8 cellular contexts compared by ENCODE assay signal in the genomic region with DNA sequence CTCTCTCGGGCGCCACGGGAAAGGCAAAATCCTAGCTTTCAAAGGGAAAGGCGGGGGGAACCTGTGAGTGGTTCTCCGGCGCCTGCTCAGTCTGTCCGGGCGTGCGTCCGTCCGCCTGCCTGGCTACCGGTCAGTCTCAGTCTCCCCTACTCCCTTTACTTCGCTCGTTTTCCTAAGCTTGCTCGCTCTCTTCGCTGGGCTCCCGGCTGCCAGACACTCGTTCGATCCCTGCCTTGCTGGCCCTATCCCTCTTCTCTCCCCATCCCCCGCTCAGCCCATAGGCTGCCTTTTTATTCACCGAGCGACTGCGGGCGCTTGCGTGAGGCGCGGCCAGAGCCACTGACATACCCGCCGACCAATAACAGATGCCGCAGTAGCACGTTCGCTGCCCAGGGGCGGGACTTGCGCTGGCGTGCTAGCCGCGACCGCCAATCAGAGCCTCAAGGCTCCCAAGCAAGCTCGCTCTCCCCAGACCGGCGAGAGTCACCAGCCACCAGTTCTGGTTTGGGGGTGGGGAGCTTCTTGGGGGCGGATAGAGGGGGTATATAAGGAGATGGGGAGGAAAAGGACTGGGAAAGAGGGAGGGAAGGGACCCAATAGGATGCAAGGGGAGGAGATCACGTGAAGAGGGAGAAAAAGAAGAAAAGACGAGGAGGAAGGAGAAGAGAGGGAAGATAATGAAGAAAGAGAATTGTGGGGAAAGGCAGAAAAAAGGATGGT. TPM values are rescaled to one million over a fixed set of nuclear protein-coding genes. Genes with fewer than 3 reads are reported as not detected.
A peak's percentile ranks its signal among the peaks of the same experiment; 100 is the strongest.
DNase-seq lines count a peak whose midpoint lies in the region; ATAC-seq, FAIRE-seq and TF ChIP-seq lines count a peak whose summit lies in the region.

No MANE protein-coding gene starts in this region.

- peak; percentile 83 for DNase-seq in ACHN
- peak; percentile 77 for DNase-seq in NCI-H2196 treated with DMSO at 0.1 percent for 48 hours (lab: John Stamatoyannopoulos, UW; ENCODE audit: unreplicated experiment)
- DNase-seq in bronchial epithelial cell (ENCODE audit: low read depth) = peak; percentile 83
- peak; percentile 83 for DNase-seq in iPS-NIHi11 (ENCODE audit: low spot score)

- no peaks in the 10 kb centered on the region for H3K36me3 ChIP-seq in bronchial epithelial cell (ENCODE audit: control insufficient read depth, insufficient read depth, low read length)

- H3K27me3 ChIP-seq in bronchial epithelial cell (ENCODE audit: control insufficient read depth, insufficient read depth, low read length) = no peaks in the 10 kb centered on the region

- TF ChIP-seq CTCF in WI38 (IDR thresholded peaks at IDR 0.05; ENCODE audit: low read depth, low read length) (no peak), bronchial epithelial cell (IDR thresholded peaks at IDR 0.05; ENCODE audit: insufficient read depth, low read length, severe bottlenecking) (no peak)

- H3K27ac ChIP-seq in skin epidermis = peak overlapping the region; percentile 58 to 96 (median 89)

- H3K4me3 ChIP-seq in WI38 (ENCODE audit: low read depth, low read length) = peak overlapping the region; percentile 61
- H3K4me3 ChIP-seq in bronchial epithelial cell (ENCODE audit: low read depth, low read length) = peak overlapping the region; percentile 63
- peak overlapping the region; percentile 48 to 67 (median 58) for H3K4me3 ChIP-seq in skin epidermis

- ATAC-seq in GM18870 (IDR thresholded peaks at IDR 0.05; ENCODE audit: unreplicated experiment) (peak; percentile 89), HG03108 (IDR thresholded peaks at IDR 0.05; ENCODE audit: unreplicated experiment) (peak; percentile 98)

- FAIRE-seq in bronchial epithelial cell (lab: Jason Lieb, UNC) = no peak

- in situ Hi-C loops in ACHN (cut with HindIII; ENCODE audit: low pct_ligation_motif_present, low pct_unique_long_range_greater_than_20kb, low sequenced_read_pairs) = no loop called here

RNA-seq across cellular contexts. Expression of gene ARHGEF9, which starts 30.0 kb away (rescaled TPM):
- 7.4 and 7.9 TPM in 2 replicates for total RNA-seq in bronchial epithelial cell

Comparison
In these comparisons a context has a peak if more than half of its experiments do, and no peak if none do; other contexts are left out.
1. Peak in every context shown above with its lines: DNase-seq, ATAC-seq, H3K4me3 ChIP-seq and H3K27ac ChIP-seq.